In genomic region chr6:13759025-13759424, GRCh38 we compare ENCODE assay signal across 30 cellular contexts.
"Had no signal": no experiment of that assay in that cellular context is flagged by ENCODE, and none has a peak within 500 bp of the region (broad histone marks: within the 10 kb centered on the region; RNA-seq: fewer than 3 reads in every experiment).

No MANE protein-coding gene starts in this region.

- H3K27me3 Mint-ChIP-seq: activated CD4-positive, alpha-beta T cell treated with anti-CD3 and anti-CD28 coated beads, Interleukin-2, amount 10 ng/mL, durations not matched to agents 24 days and 14 days; activated CD8-positive, alpha-beta T cell treated with anti-CD3 and anti-CD28 coated beads for 36 hours; activated naive CD8-positive, alpha-beta T cell; activated T-cell treated with anti-CD3 and anti-CD28 coated beads, Interleukin-2, amount 50 U/mL, for 24 hours; central memory CD8-positive, alpha-beta T cell; T-cell had no signal

- H3K36me3 ChIP-seq: ascending aorta, cardiac muscle cell, Peyer's patch had no signal

- H3K9ac ChIP-seq: KMS-11 had no signal

- ATAC-seq: activated CD8-positive, alpha-beta T cell treated with anti-CD3 and anti-CD28 coated beads for 36 hours; PC-3; Right ventricle myocardium inferior; SK-N-SH treated with all-trans-retinoic acid at 6 μM for 48 hours; T-cell had no signal

- FAIRE-seq: TTC549 had no signal

- H3K4me3 Mint-ChIP-seq: activated CD4-positive, alpha-beta T cell treated with anti-CD3 and anti-CD28 coated beads, Interleukin-2, amount 10 ng/mL, durations not matched to agents 24 days and 14 days; activated CD8-positive, alpha-beta T cell treated with anti-CD3 and anti-CD28 coated beads for 36 hours; activated naive CD8-positive, alpha-beta T cell; activated T-cell treated with anti-CD3 and anti-CD28 coated beads, Interleukin-2, amount 50 U/mL, for 24 hours; activated T-helper 1 cell treated with anti-CD3 and anti-CD28 coated beads, Interleukin-12 subunit alpha, Interleukin-12 subunit beta, Interleukin-2, Interleukin-4 antibody, amounts not matched to agents 30 ng/mL and 10 ng/mL and 1 ng/mL, durations not matched to agents 14 hours and 24 hours and 36 hours; central memory CD8-positive, alpha-beta T cell; T-helper 2 cell treated with Interferon-gamma antibody and Interleukin-4, amounts not matched to agents 5 μg/mL and 100 μg/mL, for 36 hours had no signal

- H3K4me3 ChIP-seq: ascending aorta, cardiac muscle cell, Peyer's patch had no signal

- H3K36me3 Mint-ChIP-seq: activated naive CD8-positive, alpha-beta T cell; T-cell had no signal

- H3K27me3 ChIP-seq: ascending aorta, cardiac muscle cell, Peyer's patch had no signal

- H3K27ac ChIP-seq: ascending aorta, cardiac muscle cell, KMS-11, Peyer's patch had no signal

- H3K9me3 ChIP-seq: ascending aorta, Peyer's patch had no signal

- H3K9me3 Mint-ChIP-seq: central memory CD8-positive, alpha-beta T cell; T-cell; T-helper 2 cell treated with Interferon-gamma antibody and Interleukin-4, amounts not matched to agents 5 μg/mL and 100 μg/mL, for 36 hours had no signal

- DNase-seq: activated CD4-positive, alpha-beta T cell treated with anti-CD3 and anti-CD28 coated beads, Interleukin-2, amount 10 ng/mL, durations not matched to agents 24 days and 14 days; activated CD4-positive, alpha-beta T cell treated with anti-CD3 and anti-CD28 coated beads, Interleukin-2, amount 50 U/mL, for 4 hours; activated CD8-positive, alpha-beta T cell treated with anti-CD3 and anti-CD28 coated beads for 36 hours; activated effector memory CD4-positive, alpha-beta T cell treated with Interleukin-2 at 50 U/mL for 16 hours; activated T-cell treated with anti-CD3 and anti-CD28 coated beads, Interleukin-2, amount 50 U/mL, for 24 hours; amygdala; MM.1S; MV-4-11; NCI-H1092; NCI-H1436 treated with DMSO at 0.1 percent for 48 hours; NCI-H1694 treated with DMSO at 0.1 percent for 48 hours; NCI-H2029; NCI-H345; NCI-H524 treated with DMSO at 0.1 percent for 48 hours; NK-92 treated with Interleukin-12 subunit alpha and Interleukin-12 subunit beta, amount 100 ng/mL, for 24 hours; PC-3; Peyer's patch; RPMI8226; SIG-M5; T-cell had no signal

- H3K4me2 ChIP-seq: KMS-11 had no signal

- H3K27ac Mint-ChIP-seq: activated CD4-positive, alpha-beta T cell treated with anti-CD3 and anti-CD28 coated beads, Interleukin-2, amount 10 ng/mL, durations not matched to agents 24 days and 14 days; activated CD8-positive, alpha-beta T cell treated with anti-CD3 and anti-CD28 coated beads for 36 hours; activated naive CD8-positive, alpha-beta T cell; activated T-cell treated with anti-CD3 and anti-CD28 coated beads, Interleukin-2, amount 50 U/mL, for 24 hours; activated T-helper 1 cell treated with anti-CD3 and anti-CD28 coated beads, Interleukin-12 subunit alpha, Interleukin-12 subunit beta, Interleukin-2, Interleukin-4 antibody, amounts not matched to agents 30 ng/mL and 10 ng/mL and 1 ng/mL, durations not matched to agents 14 hours and 24 hours and 36 hours; T-helper 2 cell treated with Interferon-gamma antibody and Interleukin-4, amounts not matched to agents 5 μg/mL and 100 μg/mL, for 36 hours had no signal
